2 cellular contexts compared by ENCODE assay signal in genomic region chr3:69160525-69160924, GRCh38.
TF ChIP-seq lines count a peak whose summit lies in the region.

No MANE protein-coding gene starts in this region.

TF ChIP-seq in IMR-90, 13 proteins besides CTCF, POLR2A, EP300 and RAD21:
- 0 out of 2 replicates have a peak, but pooled peaks have one; percentile 2 for TF ChIP-seq USF2 (IDR thresholded peaks at IDR 0.05; ENCODE audit: low read depth, low read length)
- TF ChIP-seq CEBPB (IDR thresholded peaks at IDR 0.05; ENCODE audit: low read depth, low read length): no peak
TF ChIP-seq in IMR-90: peak in this region for 1.

TF ChIP-seq in K562, 482 proteins besides CTCF, POLR2A, EP300 and RAD21:
- 0 out of 2 replicates have a peak, but pooled peaks have one; percentile 23 for TF ChIP-seq FOSL1 (tag; conservative IDR thresholded peaks at IDR 0.05)
- peak; percentile 30; the same call in 1 of the 2 replicates for TF ChIP-seq RAD51 (IDR thresholded peaks at IDR 0.05; ENCODE audit: borderline replicate concordance, low read depth)
- no peak for TF ChIP-seq NR3C1 (CRISPR knock-in tag; IDR thresholded peaks at IDR 0.05)
- no peak for TF ChIP-seq FOXA1 (IDR thresholded peaks at IDR 0.05; ENCODE audit: borderline replicate concordance)
- no peak for TF ChIP-seq ZNF140 (CRISPR knock-in tag; IDR thresholded peaks at IDR 0.05)
- no peak for TF ChIP-seq NBN (IDR thresholded peaks at IDR 0.05; ENCODE audit: low read depth)
- no peak for TF ChIP-seq KAT2B (IDR thresholded peaks at IDR 0.05; ENCODE audit: low read depth, low read length)
- peak; percentile 82 for TF ChIP-seq TFE3 (CRISPR knock-in tag; IDR thresholded peaks at IDR 0.05)
